17 cellular contexts compared by ENCODE assay signal in the genomic region with DNA sequence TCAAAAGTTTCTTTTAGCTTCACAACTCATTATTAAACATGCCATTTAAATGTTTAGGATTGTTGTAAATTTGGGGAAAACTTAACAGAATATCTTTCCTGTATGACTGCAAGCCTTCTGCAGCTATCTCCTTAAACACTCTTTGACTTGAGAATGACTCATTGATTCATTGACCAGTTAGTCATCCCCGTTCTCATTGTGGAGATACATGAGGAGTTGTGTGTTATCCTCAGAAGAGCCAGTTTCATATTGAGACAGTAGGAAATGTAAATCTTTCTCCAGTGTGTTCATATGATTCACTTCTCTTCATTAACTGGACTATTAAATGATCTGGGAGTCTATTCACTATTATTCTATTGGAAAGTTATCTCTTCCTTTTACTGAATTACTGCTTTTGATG.
DNase-seq lines count a peak whose midpoint lies in the region; ATAC-seq, FAIRE-seq and TF ChIP-seq lines count a peak whose summit lies in the region.
"Had no signal": no experiment of that assay in that cellular context is flagged by ENCODE, and none has a peak within 500 bp of the region (broad histone marks: within the 10 kb centered on the region; RNA-seq: fewer than 3 reads in every experiment).

No MANE protein-coding gene starts in this region.

- TF ChIP-seq EP300 in K562 (IDR thresholded peaks at IDR 0.05; ENCODE audit: low read length): no peak; the same call in 1 of the 2 replicates

- H3K4me1 ChIP-seq in K562 (replicated peaks in 1 of 2; ENCODE audit: control insufficient read depth in 2 of 2, insufficient read depth in 2 of 2, low read length in 2 of 2): peaks cover 0 to 13% of the 10 kb centered on the region in 2 experiments; a peak in 2 of 5 replicates
- H3K4me1 ChIP-seq: colonic mucosa, left lung, spleen, thyroid gland had no signal

- intact Hi-C loops in K562 (cut with micrococcal nuclease): no loop called here

- no peak overlapping the region for H3K4me2 ChIP-seq in K562 (ENCODE audit: insufficient read depth, low read length)
- H3K4me2 ChIP-seq: neural progenitor cell, PC-9 had no signal

- no TSS peak for BruUV-seq in K562 (replicated peaks; lab: Mats Ljungman, UMichigan)

- peaks cover 2 to 7% of the 10 kb centered on the region in 2 experiments; a peak in 2 of 5 replicates for H3K27me3 ChIP-seq in K562 (ENCODE audit: control insufficient read depth in 2 of 2, insufficient read depth in 2 of 2, low read length in 2 of 2)
- H3K27me3 ChIP-seq: colonic mucosa, left lung, neural progenitor cell, thyroid gland had no signal

- TF ChIP-seq CTCF in K562 (IDR thresholded peaks at IDR 0.05 in 2 of 3, conservative IDR thresholded peaks at IDR 0.05 in 1 of 3; ENCODE audit: insufficient read depth in 2 of 3, low read depth in 1 of 3, low read length in 3 of 3) (no peak), GM10248 (IDR thresholded peaks at IDR 0.05; ENCODE audit: control extremely low read depth, extremely low read depth, low read depth, missing control alignments) (no peak)

- no peak for TF ChIP-seq POLR2A in K562 (conservative IDR thresholded peaks at IDR 0.05)

- peak; percentile 53; the same call in 2 of the 3 replicates for ATAC-seq in K562
- no peak for ATAC-seq in activated CD4-positive, CD25-positive, alpha-beta regulatory T cell treated with anti-CD3 and anti-CD28 coated beads, Interleukin-2, amount 50 U/mL, for 24 hours
- ATAC-seq: left lung had no signal

- no peak overlapping the region for H3K27ac ChIP-seq in K562 (ENCODE audit: extremely low read depth, low read depth, low read length)
- H3K27ac ChIP-seq: colonic mucosa, left lung, neural progenitor cell, PC-9, spleen, thyroid gland had no signal

- H4K20me1 ChIP-seq in K562 (replicated peaks; ENCODE audit: control insufficient read depth, insufficient read depth, low read length): no peaks in the 10 kb centered on the region

- no peak overlapping the region for H2AFZ ChIP-seq in K562 (ENCODE audit: low read depth, low read length)
- H2AFZ ChIP-seq: neural progenitor cell, PC-9 had no signal

- H3K9ac ChIP-seq in K562 (ENCODE audit: insufficient read depth in 1 of 2, low read depth in 2 of 2, low read length in 2 of 2): no peak overlapping the region
- H3K9ac ChIP-seq: neural progenitor cell had no signal

- POLR2A ChIA-PET in K562 (lab: Yijun Ruan, JAX): interaction anchor here (0.6 kb wide), 1 partner anchor 9 kb away, joined by 3 read pairs; no protein-coding TSS in a partner anchor
- POLR2A ChIA-PET in GM10248 (lab: Yijun Ruan, JAX): no interaction called here

- no peak overlapping the region for H3K4me3 ChIP-seq in K562
- H3K4me3 ChIP-seq: colonic mucosa, left lung, neural progenitor cell, PC-9, spleen, thyroid gland had no signal

- in situ Hi-C loops in K562 (cut with MboI): no loop called here

- H3K36me3 ChIP-seq in K562 (ENCODE audit: control insufficient read depth, insufficient read depth, low read length): no peaks in the 10 kb centered on the region
- H3K36me3 ChIP-seq: colonic mucosa, left lung, neural progenitor cell, spleen, thyroid gland had no signal

- no peaks in the 10 kb centered on the region for H3K79me2 ChIP-seq in K562 (ENCODE audit: control insufficient read depth, insufficient read depth, low read length)

- H3K9me3 ChIP-seq in K562 (replicated peaks; ENCODE audit: control insufficient read depth, insufficient read depth, low read depth, low read length): no peaks in the 10 kb centered on the region
- H3K9me3 ChIP-seq: colonic mucosa, left lung, spleen, thyroid gland had no signal

- DNase-seq in EH (ENCODE audit: low read depth) (peak; percentile 73), LHCN-M2 (ENCODE audit: low read depth) (peak; percentile 58), K562 (ENCODE audit: extremely low read depth in 1 of 4, low spot score in 3 of 4) (peak; percentile 54 to 76 (median 72)), kidney tubule cell (ENCODE audit: low spot score) (peak; percentile 78), iPS-NIHi7 (ENCODE audit: extremely low spot score) (no peak), GM10248 (ENCODE audit: extremely low spot score) (no peak)
- DNase-seq: activated CD4-positive, alpha-beta memory T cell treated with anti-CD3 and anti-CD28 coated beads for 36 hours; activated naive CD4-positive, alpha-beta T cell treated with anti-CD3 and anti-CD28 coated beads, Interleukin-2, amount 10 ng/mL, durations not matched to agents 7 days and 5 days; colonic mucosa; DMS 273 treated with DMSO at 0.1 percent for 48 hours; left lung; NCI-H2227 treated with DMSO at 0.1 percent for 48 hours; PC-9; spleen; thyroid gland had no signal

- FAIRE-seq in K562 (lab: Jason Lieb, UNC): peak; percentile 82

- CTCF ChIA-PET in K562 (lab: Yijun Ruan, JAX; ENCODE audit: low intra/inter-chr PET ratio): no interaction called here
- CTCF ChIA-PET in GM10248 (lab: Yijun Ruan, JAX): interaction anchor here (0.8 to 1.7 kb wide), 3 partner anchors 19 to 79 kb away, joined by 3 to 6 read pairs (median 3); no protein-coding TSS in a partner anchor

- TF ChIP-seq RAD21 in K562 (CRISPR knock-in tag; conservative IDR thresholded peaks at IDR 0.05 in 1 of 2, IDR thresholded peaks at IDR 0.05 in 1 of 2): no peak

- H3K9me1 ChIP-seq in K562 (ENCODE audit: control insufficient read depth, insufficient read depth, low read length): peaks cover 4% of the 10 kb centered on the region

- WGBS in K562 (ENCODE audit: insufficient coverage, low coverage, missing lambda C conversion rate): 6% methylated on average over 1 of the region's 1 CpG

TF ChIP-seq in K562, 482 proteins besides CTCF, POLR2A, EP300 and RAD21 (continues in another document):
- TF ChIP-seq, protein P1, sequence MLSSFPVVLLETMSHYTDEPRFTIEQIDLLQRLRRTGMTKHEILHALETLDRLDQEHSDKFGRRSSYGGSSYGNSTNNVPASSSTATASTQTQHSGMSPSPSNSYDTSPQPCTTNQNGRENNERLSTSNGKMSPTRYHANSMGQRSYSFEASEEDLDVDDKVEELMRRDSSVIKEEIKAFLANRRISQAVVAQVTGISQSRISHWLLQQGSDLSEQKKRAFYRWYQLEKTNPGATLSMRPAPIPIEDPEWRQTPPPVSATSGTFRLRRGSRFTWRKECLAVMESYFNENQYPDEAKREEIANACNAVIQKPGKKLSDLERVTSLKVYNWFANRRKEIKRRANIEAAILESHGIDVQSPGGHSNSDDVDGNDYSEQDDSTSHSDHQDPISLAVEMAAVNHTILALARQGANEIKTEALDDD (IDR thresholded peaks at IDR 0.05): peak; percentile 73; the same call in 1 of the 2 replicates
- no peak for TF ChIP-seq RBBP5 (IDR thresholded peaks at IDR 0.05; ENCODE audit: borderline replicate concordance, insufficient read depth, low read length, poor library complexity, severe bottlenecking)
- TF ChIP-seq, protein P2, sequence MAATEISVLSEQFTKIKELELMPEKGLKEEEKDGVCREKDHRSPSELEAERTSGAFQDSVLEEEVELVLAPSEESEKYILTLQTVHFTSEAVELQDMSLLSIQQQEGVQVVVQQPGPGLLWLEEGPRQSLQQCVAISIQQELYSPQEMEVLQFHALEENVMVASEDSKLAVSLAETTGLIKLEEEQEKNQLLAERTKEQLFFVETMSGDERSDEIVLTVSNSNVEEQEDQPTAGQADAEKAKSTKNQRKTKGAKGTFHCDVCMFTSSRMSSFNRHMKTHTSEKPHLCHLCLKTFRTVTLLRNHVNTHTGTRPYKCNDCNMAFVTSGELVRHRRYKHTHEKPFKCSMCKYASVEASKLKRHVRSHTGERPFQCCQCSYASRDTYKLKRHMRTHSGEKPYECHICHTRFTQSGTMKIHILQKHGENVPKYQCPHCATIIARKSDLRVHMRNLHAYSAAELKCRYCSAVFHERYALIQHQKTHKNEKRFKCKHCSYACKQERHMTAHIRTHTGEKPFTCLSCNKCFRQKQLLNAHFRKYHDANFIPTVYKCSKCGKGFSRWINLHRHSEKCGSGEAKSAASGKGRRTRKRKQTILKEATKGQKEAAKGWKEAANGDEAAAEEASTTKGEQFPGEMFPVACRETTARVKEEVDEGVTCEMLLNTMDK (IDR thresholded peaks at IDR 0.05; ENCODE audit: borderline replicate concordance, insufficient read depth, low read depth, low read length, poor library complexity, severe bottlenecking): no peak
- no peak for TF ChIP-seq ZNF444 (CRISPR knock-in tag; IDR thresholded peaks at IDR 0.05)
- peak; percentile 72; the same call in 1 of the 2 replicates for TF ChIP-seq SMARCE1 (IDR thresholded peaks at IDR 0.05)
- TF ChIP-seq ZNF324 (CRISPR knock-in tag; IDR thresholded peaks at IDR 0.05): no peak
- no peak for TF ChIP-seq ZNF785 (CRISPR knock-in tag; IDR thresholded peaks at IDR 0.05)
- peak; percentile 65 for TF ChIP-seq DPF2 (IDR thresholded peaks at IDR 0.05)
- no peak for TF ChIP-seq MECOM (CRISPR knock-in tag; IDR thresholded peaks at IDR 0.05)
- TF ChIP-seq, protein P3, sequence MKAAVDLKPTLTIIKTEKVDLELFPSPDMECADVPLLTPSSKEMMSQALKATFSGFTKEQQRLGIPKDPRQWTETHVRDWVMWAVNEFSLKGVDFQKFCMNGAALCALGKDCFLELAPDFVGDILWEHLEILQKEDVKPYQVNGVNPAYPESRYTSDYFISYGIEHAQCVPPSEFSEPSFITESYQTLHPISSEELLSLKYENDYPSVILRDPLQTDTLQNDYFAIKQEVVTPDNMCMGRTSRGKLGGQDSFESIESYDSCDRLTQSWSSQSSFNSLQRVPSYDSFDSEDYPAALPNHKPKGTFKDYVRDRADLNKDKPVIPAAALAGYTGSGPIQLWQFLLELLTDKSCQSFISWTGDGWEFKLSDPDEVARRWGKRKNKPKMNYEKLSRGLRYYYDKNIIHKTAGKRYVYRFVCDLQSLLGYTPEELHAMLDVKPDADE (conservative IDR thresholded peaks at IDR 0.05; ENCODE audit: control insufficient read depth, low read depth, low read length): no peak
- TF ChIP-seq SMARCA4 (IDR thresholded peaks at IDR 0.05): peak; percentile 76
- TF ChIP-seq SRF (CRISPR knock-in tag; IDR thresholded peaks at IDR 0.05): no peak
- TF ChIP-seq CBFA2T3 (IDR thresholded peaks at IDR 0.05): peak; percentile 67
- TF ChIP-seq TEAD4 (IDR thresholded peaks at IDR 0.05; ENCODE audit: low read length): peak; percentile 34; the same call in 1 of the 2 replicates
- no peak for TF ChIP-seq TEAD4 (CRISPR knock-in tag; IDR thresholded peaks at IDR 0.05; ENCODE audit: borderline replicate concordance)
- no peak for TF ChIP-seq MAZ (CRISPR knock-in tag; conservative IDR thresholded peaks at IDR 0.05 in 1 of 2, IDR thresholded peaks at IDR 0.05 in 1 of 2)
- peak; percentile 49 for TF ChIP-seq MEIS2 (IDR thresholded peaks at IDR 0.05; ENCODE audit: partially characterized antibody)
- TF ChIP-seq FOS (IDR thresholded peaks at IDR 0.05; ENCODE audit: extremely low read depth, insufficient read length): peak; percentile 21
- 0 out of 2 replicates have a peak, but pooled peaks have one; percentile 38 for TF ChIP-seq MAFG (tag; conservative IDR thresholded peaks at IDR 0.05)

Comparison
In these comparisons a context has a peak if more than half of its experiments do, and no peak if none do; other contexts are left out.
1. DNase-seq: peak in EH (single experiment), LHCN-M2 (single experiment), K562 (4 of 4) and kidney tubule cell (single experiment); none in iPS-NIHi7 (single experiment) and GM10248 (single experiment).